ENCODE assay signal across 18 cellular contexts in the genomic region with DNA sequence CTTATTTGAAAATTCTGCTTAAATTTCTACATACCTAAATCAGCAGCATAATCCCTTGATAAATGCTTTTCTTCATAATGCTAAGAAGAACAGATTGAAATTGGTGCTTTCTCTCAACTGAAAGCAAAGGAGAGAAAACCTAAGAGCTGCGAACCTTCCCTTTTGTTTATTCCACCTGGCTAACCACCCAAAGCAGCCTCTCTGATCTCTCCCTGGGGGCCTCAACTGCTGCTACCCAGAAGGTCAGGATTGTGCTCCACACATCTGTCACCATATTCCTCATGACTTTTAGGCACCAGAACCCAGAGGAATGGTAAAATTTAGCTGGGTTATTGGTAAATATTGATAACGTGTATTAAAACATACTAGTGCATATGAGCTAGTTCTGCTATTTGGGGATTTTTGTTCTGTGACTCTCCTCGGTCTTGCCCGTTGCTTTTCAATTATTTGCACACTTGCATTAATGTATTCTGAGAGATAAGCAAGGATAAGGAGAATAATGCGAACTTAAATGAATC.
"Had no signal": no experiment of that assay in that cellular context is flagged by ENCODE, and none has a peak within 500 bp of the region (broad histone marks: within the 10 kb centered on the region; RNA-seq: fewer than 3 reads in every experiment).

No MANE protein-coding gene starts in this region.

- H3K9me3 Mint-ChIP-seq: activated CD4-positive, alpha-beta T cell treated with anti-CD3 and anti-CD28 coated beads, Interleukin-2, amount 10 ng/mL, durations not matched to agents 7 days and 5 days had no signal

- H3K36me3 Mint-ChIP-seq: memory B cell; stimulated activated effector memory CD8-positive, alpha-beta T cell treated with anti-CD3 and anti-CD28 coated beads, Interleukin-12 subunit alpha, Interleukin-12 subunit beta, amount 100 ng/mL, for 72 hours had no signal

- H3K36me3 ChIP-seq: adrenal gland, heart right ventricle, right atrium auricular region, thyroid gland, vagina had no signal

- H3K4me1 Mint-ChIP-seq: activated CD4-positive, alpha-beta T cell treated with anti-CD3 and anti-CD28 coated beads, Interleukin-2, amount 10 ng/mL, durations not matched to agents 7 days and 5 days; memory B cell; stimulated activated effector memory CD8-positive, alpha-beta T cell treated with anti-CD3 and anti-CD28 coated beads, Interleukin-12 subunit alpha, Interleukin-12 subunit beta, amount 100 ng/mL, for 72 hours had no signal

- H3K27ac ChIP-seq: adrenal gland, heart right ventricle, right atrium auricular region, thyroid gland, vagina had no signal

- H3K4me3 Mint-ChIP-seq: activated CD4-positive, alpha-beta T cell treated with anti-CD3 and anti-CD28 coated beads, Interleukin-2, amount 10 ng/mL, durations not matched to agents 7 days and 5 days; memory B cell; stimulated activated effector memory CD8-positive, alpha-beta T cell treated with anti-CD3 and anti-CD28 coated beads, Interleukin-12 subunit alpha, Interleukin-12 subunit beta, amount 100 ng/mL, for 72 hours had no signal

- H3K4me3 ChIP-seq: adrenal gland, heart right ventricle, right atrium auricular region, thyroid gland, vagina had no signal

- H3K9me3 ChIP-seq: adrenal gland, heart right ventricle, right atrium auricular region, thyroid gland, vagina had no signal

- DNase-seq: activated CD4-positive, alpha-beta T cell treated with anti-CD3 and anti-CD28 coated beads, Interleukin-2, amount 10 ng/mL, durations not matched to agents 7 days and 5 days; activated CD4-positive, CD25-positive, alpha-beta regulatory T cell; activated CD8-positive, alpha-beta memory T cell treated with anti-CD3 and anti-CD28 coated beads for 24 hours; activated naive CD4-positive, alpha-beta T cell treated with anti-CD3 and anti-CD28 coated beads, Interleukin-2, amount 50 U/mL, for 16 hours; adrenal gland; central memory CD4-positive, alpha-beta T cell; cortex of kidney; effector CD8-positive, alpha-beta T cell; heart right ventricle; islet precursor cell; posterior cingulate gyrus; small intestine; thyroid gland had no signal

- H3K4me1 ChIP-seq: adrenal gland, heart right ventricle, right atrium auricular region, thyroid gland had no signal

- H3K27ac Mint-ChIP-seq: activated CD4-positive, alpha-beta T cell treated with anti-CD3 and anti-CD28 coated beads, Interleukin-2, amount 10 ng/mL, durations not matched to agents 7 days and 5 days; activated T-helper 2 cell treated with anti-CD3 and anti-CD28 coated beads, Interferon-gamma antibody, Interleukin-2, Interleukin-4, amounts not matched to agents 10 μg/mL and 5 μg/mL and 100 μg/mL, durations not matched to agents 14 hours and 24 hours and 36 hours; memory B cell; stimulated activated effector memory CD8-positive, alpha-beta T cell treated with anti-CD3 and anti-CD28 coated beads, Interleukin-12 subunit alpha, Interleukin-12 subunit beta, amount 100 ng/mL, for 72 hours had no signal

- H3K27me3 Mint-ChIP-seq: activated CD4-positive, alpha-beta T cell treated with anti-CD3 and anti-CD28 coated beads, Interleukin-2, amount 10 ng/mL, durations not matched to agents 7 days and 5 days; memory B cell had no signal

- H3K27me3 ChIP-seq: adrenal gland, heart right ventricle, right atrium auricular region, thyroid gland, vagina had no signal
